In the genomic region with DNA sequence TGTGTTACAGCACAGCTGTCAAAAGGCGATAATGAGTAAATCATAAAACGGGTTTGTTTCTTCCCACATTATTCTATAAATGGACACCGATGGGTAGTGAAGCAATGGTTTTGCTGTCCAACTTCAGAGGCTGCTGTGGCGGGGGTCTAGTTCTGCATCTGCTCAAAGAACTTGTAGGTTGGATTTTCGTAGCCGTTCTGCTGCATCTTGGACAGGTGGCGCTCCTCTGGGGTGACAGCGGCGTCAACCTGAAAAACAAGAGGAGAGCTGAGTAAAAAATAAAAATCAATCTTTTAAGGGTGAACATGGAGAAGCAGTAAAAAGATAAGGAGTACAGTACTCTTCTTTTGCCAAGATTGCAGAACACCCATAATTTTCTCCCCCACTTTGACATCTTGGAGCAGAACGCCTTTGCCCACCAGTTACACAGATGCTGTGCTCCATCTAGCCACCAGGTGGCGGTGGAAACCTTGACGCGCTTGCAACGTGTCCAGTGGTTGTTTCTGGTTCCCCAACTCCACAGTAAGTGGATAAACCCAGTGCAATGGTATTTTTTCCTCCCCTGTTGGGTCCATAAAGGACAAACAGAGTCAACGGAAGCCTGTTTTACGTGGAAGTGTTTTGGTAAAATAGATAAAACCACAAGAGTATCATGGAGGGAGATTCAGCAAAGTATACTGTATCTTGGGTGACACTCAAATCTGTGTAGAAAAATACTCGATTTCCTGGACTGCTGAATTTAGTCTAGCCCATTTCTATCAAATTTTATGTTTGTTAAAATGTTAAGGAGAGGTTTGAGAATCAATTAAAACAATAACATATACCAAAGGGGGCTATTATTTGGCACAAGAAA, we compare ENCODE assay signal across 8 cellular contexts.
DNase-seq lines count a peak whose midpoint lies in the region; ATAC-seq and TF ChIP-seq lines count a peak whose summit lies in the region.

No MANE protein-coding gene starts in this region.

- H2AK5ac ChIP-seq in IMR-90 (ENCODE audit: low read depth, low read length): no peak overlapping the region

- H3K9me3 ChIP-seq in IMR-90 (ENCODE audit: control insufficient read depth, insufficient read depth, low read length) (no peaks in the 10 kb centered on the region), SJCRH30 (replicated peaks) (no peaks in the 10 kb centered on the region)

- H3K4me3 ChIP-seq in GM06990 (replicated peaks; ENCODE audit: low read depth, low read length) (no peak overlapping the region), IMR-90 (ENCODE audit: insufficient read depth, low read depth, low read length) (no peak overlapping the region), SJCRH30 (no peak overlapping the region)

- in situ Hi-C loops in IMR-90 (cut with MboI; ENCODE audit: low sequenced_read_pairs): loop anchor here (25.0 kb wide), 1 partner anchor 831 kb away; no protein-coding TSS in a partner anchor

- peak; percentile 79 for TF ChIP-seq RAD21 in IMR-90 (IDR thresholded peaks at IDR 0.05; ENCODE audit: low read length)

- dilution Hi-C loops in IMR-90 (cut with HindIII; ENCODE audit: low sequenced_read_pairs, unreplicated experiment): no loop called here

- ATAC-seq in GM21717 (IDR thresholded peaks at IDR 0.05; ENCODE audit: unreplicated experiment) (peak; percentile 72), IMR-90 (ENCODE audit: low read depth) (peak; percentile 87)

- no peak overlapping the region for H4K8ac ChIP-seq in IMR-90 (ENCODE audit: low read depth in 2 of 2, low read length in 2 of 2)

- no peak overlapping the region for H3K23ac ChIP-seq in IMR-90 (ENCODE audit: low read depth, low read length)

- no peak overlapping the region for H2BK20ac ChIP-seq in IMR-90 (ENCODE audit: low read depth, low read length)

- 60% methylated on average over 1 of the region's 17 CpGs; no CpG with 5 or more reads in 1 of the 2 experiments for WGBS in IMR-90 (ENCODE audit: extremely low coverage in 2 of 2, insufficient read length in 1 of 2), 2 experiments

- H3K56ac ChIP-seq in IMR-90 (ENCODE audit: extremely low read depth, insufficient read depth, low read length): no peak overlapping the region

- CTCF ChIA-PET in IMR-90 (lab: Yijun Ruan, JAX): interaction anchor here (0.5 kb wide), 1 partner anchor 20 kb away, joined by 3 read pairs; no protein-coding TSS in a partner anchor

- no peaks in the 10 kb centered on the region for H4K20me1 ChIP-seq in IMR-90 (ENCODE audit: insufficient read depth, low read length)

- no peaks in the 10 kb centered on the region for H3K36me3 ChIP-seq in GM06990 (ENCODE audit: control insufficient read depth, insufficient read depth, low read length)
- peaks cover 10% of the 10 kb centered on the region; the same call in 1 of the 2 replicates for H3K36me3 ChIP-seq in IMR-90 (ENCODE audit: control insufficient read depth, insufficient read depth, low read length)
- peaks cover 68% of the 10 kb centered on the region for H3K36me3 ChIP-seq in SJCRH30

- no peaks in the 10 kb centered on the region for H3K9me1 ChIP-seq in IMR-90 (ENCODE audit: insufficient read depth, low read length)

- H3K18ac ChIP-seq in IMR-90 (ENCODE audit: low read depth, low read length): no peak overlapping the region

- H2AFZ ChIP-seq in IMR-90 (replicated peaks; ENCODE audit: low read length, poor library complexity): peak overlapping the region; percentile 65

- no peak overlapping the region for H4K91ac ChIP-seq in IMR-90 (ENCODE audit: insufficient read depth, low read depth, low read length)

- H3K14ac ChIP-seq in IMR-90 (replicated peaks; ENCODE audit: low read depth, low read length): no peak overlapping the region

- no peak overlapping the region for H2AK9ac ChIP-seq in IMR-90 (replicated peaks; ENCODE audit: low read depth, low read length, poor library complexity)

- no peaks in the 10 kb centered on the region for H3K27me3 ChIP-seq in GM06990 (replicated peaks; ENCODE audit: control insufficient read depth, insufficient read depth, low read length)
- no peaks in the 10 kb centered on the region for H3K27me3 ChIP-seq in IMR-90 (ENCODE audit: control insufficient read depth, insufficient read depth, low read length)
- no peaks in the 10 kb centered on the region for H3K27me3 ChIP-seq in SJCRH30

- no peak overlapping the region for H2BK15ac ChIP-seq in IMR-90 (ENCODE audit: low read depth, low read length)

- POLR2A ChIA-PET in IMR-90 (lab: Charles Lee; ENCODE audit: unreplicated experiment): no interaction called here

- peaks cover 0 to 7% of the 10 kb centered on the region in 2 experiments; a peak in 2 of 4 replicates for H3K79me1 ChIP-seq in IMR-90 (ENCODE audit: low read depth in 1 of 2, low read length in 2 of 2)

- intact Hi-C loops in IMR-90 (cut with micrococcal nuclease): loop anchor here (1.0 to 5.0 kb wide), 3 partner anchors 274 to 836 kb away; a partner anchor contains a TSS
- intact Hi-C loops in posterior cingulate gyrus (cut with DNase I): loop anchor here (5.0 kb wide), 2 partner anchors 291 to 836 kb away; a partner anchor contains a TSS

- H3K4ac ChIP-seq in IMR-90 (ENCODE audit: low read depth, low read length): no peak overlapping the region

- H3K27ac ChIP-seq in IMR-90 (ENCODE audit: insufficient read depth, low read length) (no peak overlapping the region), SJCRH30 (no peak overlapping the region)

- H4K5ac ChIP-seq in IMR-90 (ENCODE audit: low read depth, low read length): no peak overlapping the region

- H3K4me1 ChIP-seq in IMR-90 (ENCODE audit: control insufficient read depth, insufficient read depth, low read length): no peaks in the 10 kb centered on the region
- H3K4me1 ChIP-seq in SJCRH30: no peaks in the 10 kb centered on the region

- TF ChIP-seq CTCF in GM06990 (IDR thresholded peaks at IDR 0.05; ENCODE audit: insufficient read depth, low read length, poor library complexity, severe bottlenecking) (peak; percentile 95), IMR-90 (conservative IDR thresholded peaks at IDR 0.05; ENCODE audit: low read depth, low read length) (peak; percentile 86)

- H3K4me2 ChIP-seq in IMR-90 (ENCODE audit: low read depth, low read length): no peak overlapping the region

- no peak overlapping the region for H2BK5ac ChIP-seq in IMR-90 (ENCODE audit: low read depth, low read length, poor library complexity, severe bottlenecking)

- H3K9ac ChIP-seq in IMR-90 (ENCODE audit: low read depth, low read length): no peak overlapping the region

- DNase-seq in GM06990 (ENCODE audit: extremely low read depth, insufficient read length): peak; percentile 6
- DNase-seq in IMR-90: peak; percentile 61
- peak; percentile 60 to 84 for DNase-seq in SJCRH30
- DNase-seq in activated gamma-delta T cell treated with anti-CD3 and anti-CD28 coated beads, Interleukin-2, amount 50 U/mL, for 16 hours (ENCODE audit: low read depth): peak; percentile 28
- DNase-seq in glomerular visceral epithelial cell (ENCODE audit: extremely low spot score): peak; percentile 67
- DNase-seq in posterior cingulate gyrus: peak in 9 of 10 donors; percentile 62 to 96 (median 75)
- no peak for DNase-seq in cerebellar nuclear complex (lab: John Stamatoyannopoulos, UW)

- no peak for TF ChIP-seq POLR2A in IMR-90 (IDR thresholded peaks at IDR 0.05; ENCODE audit: low read depth, low read length)

- no TSS peak for BruUV-seq in IMR-90 (replicated peaks; lab: Mats Ljungman, UMichigan)

- no peak overlapping the region for H2BK120ac ChIP-seq in IMR-90 (ENCODE audit: low read depth, low read length)

TF ChIP-seq in IMR-90, 13 proteins besides CTCF, POLR2A, EP300 and RAD21:
- TF ChIP-seq RFX5 (IDR thresholded peaks at IDR 0.05; ENCODE audit: low read depth, low read length) (no peak), CEBPB (IDR thresholded peaks at IDR 0.05; ENCODE audit: low read depth, low read length) (no peak), SMC3 (IDR thresholded peaks at IDR 0.05; ENCODE audit: low read depth, low read length) (peak; percentile 73)
- TF ChIP-seq, protein P1, sequence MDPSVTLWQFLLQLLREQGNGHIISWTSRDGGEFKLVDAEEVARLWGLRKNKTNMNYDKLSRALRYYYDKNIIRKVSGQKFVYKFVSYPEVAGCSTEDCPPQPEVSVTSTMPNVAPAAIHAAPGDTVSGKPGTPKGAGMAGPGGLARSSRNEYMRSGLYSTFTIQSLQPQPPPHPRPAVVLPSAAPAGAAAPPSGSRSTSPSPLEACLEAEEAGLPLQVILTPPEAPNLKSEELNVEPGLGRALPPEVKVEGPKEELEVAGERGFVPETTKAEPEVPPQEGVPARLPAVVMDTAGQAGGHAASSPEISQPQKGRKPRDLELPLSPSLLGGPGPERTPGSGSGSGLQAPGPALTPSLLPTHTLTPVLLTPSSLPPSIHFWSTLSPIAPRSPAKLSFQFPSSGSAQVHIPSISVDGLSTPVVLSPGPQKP (IDR thresholded peaks at IDR 0.05; ENCODE audit: borderline replicate concordance, low read depth, low read length): no peak

Comparison
In these comparisons a context has a peak if more than half of its experiments do, and no peak if none do; other contexts are left out.
1. DNase-seq: peak in GM06990 (single experiment), IMR-90 (single experiment), SJCRH30 (2 of 2), activated gamma-delta T cell treated with anti-CD3 and anti-CD28 coated beads, Interleukin-2, amount 50 U/mL, for 16 hours (single experiment), glomerular visceral epithelial cell (single experiment) and posterior cingulate gyrus (9 of 10); none in cerebellar nuclear complex (0 of 2).